ENCODE assay signal across 2 cellular contexts in the genomic region with DNA sequence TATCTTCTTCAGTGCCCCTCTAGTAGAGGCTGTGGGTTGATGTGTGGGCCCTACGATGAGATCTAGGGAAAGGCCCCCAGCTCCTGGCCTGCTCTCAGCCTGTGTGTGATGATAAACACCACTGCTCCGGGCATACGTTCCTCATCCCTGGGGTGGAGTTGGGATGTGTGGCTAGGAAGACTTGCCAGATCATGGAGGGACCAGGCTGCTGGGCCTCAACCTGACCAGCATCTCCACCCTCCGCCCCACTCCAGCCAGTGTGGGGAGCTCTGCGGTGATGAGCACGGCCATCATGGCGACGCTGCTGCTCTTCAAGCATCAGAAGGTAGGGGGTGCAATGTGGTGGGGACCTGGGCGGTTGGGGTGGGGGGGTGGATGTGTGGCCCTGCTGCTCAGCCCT.
TF ChIP-seq lines count a peak whose summit lies in the region.

No MANE protein-coding gene starts in this region.

TF ChIP-seq in SK-N-SH treated with all-trans-retinoic acid at 6 μM for 48 hours, 23 proteins besides CTCF, POLR2A, EP300 and RAD21 (continued from another document):
- TF ChIP-seq, protein P1, sequence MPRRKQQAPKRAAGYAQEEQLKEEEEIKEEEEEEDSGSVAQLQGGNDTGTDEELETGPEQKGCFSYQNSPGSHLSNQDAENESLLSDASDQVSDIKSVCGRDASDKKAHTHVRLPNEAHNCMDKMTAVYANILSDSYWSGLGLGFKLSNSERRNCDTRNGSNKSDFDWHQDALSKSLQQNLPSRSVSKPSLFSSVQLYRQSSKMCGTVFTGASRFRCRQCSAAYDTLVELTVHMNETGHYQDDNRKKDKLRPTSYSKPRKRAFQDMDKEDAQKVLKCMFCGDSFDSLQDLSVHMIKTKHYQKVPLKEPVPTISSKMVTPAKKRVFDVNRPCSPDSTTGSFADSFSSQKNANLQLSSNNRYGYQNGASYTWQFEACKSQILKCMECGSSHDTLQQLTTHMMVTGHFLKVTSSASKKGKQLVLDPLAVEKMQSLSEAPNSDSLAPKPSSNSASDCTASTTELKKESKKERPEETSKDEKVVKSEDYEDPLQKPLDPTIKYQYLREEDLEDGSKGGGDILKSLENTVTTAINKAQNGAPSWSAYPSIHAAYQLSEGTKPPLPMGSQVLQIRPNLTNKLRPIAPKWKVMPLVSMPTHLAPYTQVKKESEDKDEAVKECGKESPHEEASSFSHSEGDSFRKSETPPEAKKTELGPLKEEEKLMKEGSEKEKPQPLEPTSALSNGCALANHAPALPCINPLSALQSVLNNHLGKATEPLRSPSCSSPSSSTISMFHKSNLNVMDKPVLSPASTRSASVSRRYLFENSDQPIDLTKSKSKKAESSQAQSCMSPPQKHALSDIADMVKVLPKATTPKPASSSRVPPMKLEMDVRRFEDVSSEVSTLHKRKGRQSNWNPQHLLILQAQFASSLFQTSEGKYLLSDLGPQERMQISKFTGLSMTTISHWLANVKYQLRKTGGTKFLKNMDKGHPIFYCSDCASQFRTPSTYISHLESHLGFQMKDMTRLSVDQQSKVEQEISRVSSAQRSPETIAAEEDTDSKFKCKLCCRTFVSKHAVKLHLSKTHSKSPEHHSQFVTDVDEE (CRISPR knock-in tag; IDR thresholded peaks at IDR 0.05), result no peak
- TF ChIP-seq RARB (CRISPR knock-in tag; IDR thresholded peaks at IDR 0.05) (no peak), ISL1 (CRISPR knock-in tag; IDR thresholded peaks at IDR 0.05) (no peak), TCF4 (CRISPR knock-in tag; IDR thresholded peaks at IDR 0.05; ENCODE audit: borderline replicate concordance) (no peak), BACH2 (CRISPR knock-in tag; IDR thresholded peaks at IDR 0.05; ENCODE audit: borderline replicate concordance) (no peak), ZNF565 (CRISPR knock-in tag; conservative IDR thresholded peaks at IDR 0.05; ENCODE audit: low read depth) (no peak)
- TF ChIP-seq, protein P2, sequence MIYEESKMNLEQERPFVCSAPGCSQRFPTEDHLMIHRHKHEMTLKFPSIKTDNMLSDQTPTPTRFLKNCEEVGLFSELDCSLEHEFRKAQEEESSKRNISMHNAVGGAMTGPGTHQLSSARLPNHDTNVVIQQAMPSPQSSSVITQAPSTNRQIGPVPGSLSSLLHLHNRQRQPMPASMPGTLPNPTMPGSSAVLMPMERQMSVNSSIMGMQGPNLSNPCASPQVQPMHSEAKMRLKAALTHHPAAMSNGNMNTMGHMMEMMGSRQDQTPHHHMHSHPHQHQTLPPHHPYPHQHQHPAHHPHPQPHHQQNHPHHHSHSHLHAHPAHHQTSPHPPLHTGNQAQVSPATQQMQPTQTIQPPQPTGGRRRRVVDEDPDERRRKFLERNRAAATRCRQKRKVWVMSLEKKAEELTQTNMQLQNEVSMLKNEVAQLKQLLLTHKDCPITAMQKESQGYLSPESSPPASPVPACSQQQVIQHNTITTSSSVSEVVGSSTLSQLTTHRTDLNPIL (CRISPR knock-in tag; IDR thresholded peaks at IDR 0.05; ENCODE audit: low read depth), result no peak
- TF ChIP-seq, protein P3, sequence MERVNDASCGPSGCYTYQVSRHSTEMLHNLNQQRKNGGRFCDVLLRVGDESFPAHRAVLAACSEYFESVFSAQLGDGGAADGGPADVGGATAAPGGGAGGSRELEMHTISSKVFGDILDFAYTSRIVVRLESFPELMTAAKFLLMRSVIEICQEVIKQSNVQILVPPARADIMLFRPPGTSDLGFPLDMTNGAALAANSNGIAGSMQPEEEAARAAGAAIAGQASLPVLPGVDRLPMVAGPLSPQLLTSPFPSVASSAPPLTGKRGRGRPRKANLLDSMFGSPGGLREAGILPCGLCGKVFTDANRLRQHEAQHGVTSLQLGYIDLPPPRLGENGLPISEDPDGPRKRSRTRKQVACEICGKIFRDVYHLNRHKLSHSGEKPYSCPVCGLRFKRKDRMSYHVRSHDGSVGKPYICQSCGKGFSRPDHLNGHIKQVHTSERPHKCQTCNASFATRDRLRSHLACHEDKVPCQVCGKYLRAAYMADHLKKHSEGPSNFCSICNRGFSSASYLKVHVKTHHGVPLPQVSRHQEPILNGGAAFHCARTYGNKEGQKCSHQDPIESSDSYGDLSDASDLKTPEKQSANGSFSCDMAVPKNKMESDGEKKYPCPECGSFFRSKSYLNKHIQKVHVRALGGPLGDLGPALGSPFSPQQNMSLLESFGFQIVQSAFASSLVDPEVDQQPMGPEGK (CRISPR knock-in tag; IDR thresholded peaks at IDR 0.05; ENCODE audit: borderline replicate concordance), result no peak
- TF ChIP-seq, protein P4, sequence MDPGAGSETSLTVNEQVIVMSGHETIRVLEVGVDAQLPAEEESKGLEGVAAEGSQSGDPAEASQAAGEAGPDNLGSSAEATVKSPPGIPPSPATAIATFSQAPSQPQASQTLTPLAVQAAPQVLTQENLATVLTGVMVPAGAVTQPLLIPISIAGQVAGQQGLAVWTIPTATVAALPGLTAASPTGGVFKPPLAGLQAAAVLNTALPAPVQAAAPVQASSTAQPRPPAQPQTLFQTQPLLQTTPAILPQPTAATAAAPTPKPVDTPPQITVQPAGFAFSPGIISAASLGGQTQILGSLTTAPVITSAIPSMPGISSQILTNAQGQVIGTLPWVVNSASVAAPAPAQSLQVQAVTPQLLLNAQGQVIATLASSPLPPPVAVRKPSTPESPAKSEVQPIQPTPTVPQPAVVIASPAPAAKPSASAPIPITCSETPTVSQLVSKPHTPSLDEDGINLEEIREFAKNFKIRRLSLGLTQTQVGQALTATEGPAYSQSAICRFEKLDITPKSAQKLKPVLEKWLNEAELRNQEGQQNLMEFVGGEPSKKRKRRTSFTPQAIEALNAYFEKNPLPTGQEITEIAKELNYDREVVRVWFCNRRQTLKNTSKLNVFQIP (CRISPR knock-in tag; IDR thresholded peaks at IDR 0.05; ENCODE audit: borderline replicate concordance, low read depth), result no peak
- TF ChIP-seq, protein P5, sequence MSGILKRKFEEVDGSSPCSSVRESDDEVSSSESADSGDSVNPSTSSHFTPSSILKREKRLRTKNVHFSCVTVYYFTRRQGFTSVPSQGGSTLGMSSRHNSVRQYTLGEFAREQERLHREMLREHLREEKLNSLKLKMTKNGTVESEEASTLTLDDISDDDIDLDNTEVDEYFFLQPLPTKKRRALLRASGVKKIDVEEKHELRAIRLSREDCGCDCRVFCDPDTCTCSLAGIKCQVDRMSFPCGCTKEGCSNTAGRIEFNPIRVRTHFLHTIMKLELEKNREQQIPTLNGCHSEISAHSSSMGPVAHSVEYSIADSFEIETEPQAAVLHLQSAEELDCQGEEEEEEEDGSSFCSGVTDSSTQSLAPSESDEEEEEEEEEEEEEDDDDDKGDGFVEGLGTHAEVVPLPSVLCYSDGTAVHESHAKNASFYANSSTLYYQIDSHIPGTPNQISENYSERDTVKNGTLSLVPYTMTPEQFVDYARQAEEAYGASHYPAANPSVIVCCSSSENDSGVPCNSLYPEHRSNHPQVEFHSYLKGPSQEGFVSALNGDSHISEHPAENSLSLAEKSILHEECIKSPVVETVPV (CRISPR knock-in tag; IDR thresholded peaks at IDR 0.05), result no peak

TF ChIP-seq in HepG2, 621 proteins besides CTCF, POLR2A, EP300 and RAD21 (continued from another document):
- TF ChIP-seq, protein P6, sequence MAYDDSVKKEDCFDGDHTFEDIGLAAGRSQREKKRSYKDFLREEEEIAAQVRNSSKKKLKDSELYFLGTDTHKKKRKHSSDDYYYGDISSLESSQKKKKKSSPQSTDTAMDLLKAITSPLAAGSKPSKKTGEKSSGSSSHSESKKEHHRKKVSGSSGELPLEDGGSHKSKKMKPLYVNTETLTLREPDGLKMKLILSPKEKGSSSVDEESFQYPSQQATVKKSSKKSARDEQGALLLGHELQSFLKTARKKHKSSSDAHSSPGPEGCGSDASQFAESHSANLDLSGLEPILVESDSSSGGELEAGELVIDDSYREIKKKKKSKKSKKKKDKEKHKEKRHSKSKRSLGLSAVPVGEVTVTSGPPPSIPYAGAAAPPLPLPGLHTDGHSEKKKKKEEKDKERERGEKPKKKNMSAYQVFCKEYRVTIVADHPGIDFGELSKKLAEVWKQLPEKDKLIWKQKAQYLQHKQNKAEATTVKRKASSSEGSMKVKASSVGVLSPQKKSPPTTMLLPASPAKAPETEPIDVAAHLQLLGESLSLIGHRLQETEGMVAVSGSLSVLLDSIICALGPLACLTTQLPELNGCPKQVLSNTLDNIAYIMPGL (CRISPR knock-in tag; IDR thresholded peaks at IDR 0.05; ENCODE audit: borderline replicate concordance in 1 of 2, low read depth in 1 of 2), result no peak
- TF ChIP-seq, protein P7, sequence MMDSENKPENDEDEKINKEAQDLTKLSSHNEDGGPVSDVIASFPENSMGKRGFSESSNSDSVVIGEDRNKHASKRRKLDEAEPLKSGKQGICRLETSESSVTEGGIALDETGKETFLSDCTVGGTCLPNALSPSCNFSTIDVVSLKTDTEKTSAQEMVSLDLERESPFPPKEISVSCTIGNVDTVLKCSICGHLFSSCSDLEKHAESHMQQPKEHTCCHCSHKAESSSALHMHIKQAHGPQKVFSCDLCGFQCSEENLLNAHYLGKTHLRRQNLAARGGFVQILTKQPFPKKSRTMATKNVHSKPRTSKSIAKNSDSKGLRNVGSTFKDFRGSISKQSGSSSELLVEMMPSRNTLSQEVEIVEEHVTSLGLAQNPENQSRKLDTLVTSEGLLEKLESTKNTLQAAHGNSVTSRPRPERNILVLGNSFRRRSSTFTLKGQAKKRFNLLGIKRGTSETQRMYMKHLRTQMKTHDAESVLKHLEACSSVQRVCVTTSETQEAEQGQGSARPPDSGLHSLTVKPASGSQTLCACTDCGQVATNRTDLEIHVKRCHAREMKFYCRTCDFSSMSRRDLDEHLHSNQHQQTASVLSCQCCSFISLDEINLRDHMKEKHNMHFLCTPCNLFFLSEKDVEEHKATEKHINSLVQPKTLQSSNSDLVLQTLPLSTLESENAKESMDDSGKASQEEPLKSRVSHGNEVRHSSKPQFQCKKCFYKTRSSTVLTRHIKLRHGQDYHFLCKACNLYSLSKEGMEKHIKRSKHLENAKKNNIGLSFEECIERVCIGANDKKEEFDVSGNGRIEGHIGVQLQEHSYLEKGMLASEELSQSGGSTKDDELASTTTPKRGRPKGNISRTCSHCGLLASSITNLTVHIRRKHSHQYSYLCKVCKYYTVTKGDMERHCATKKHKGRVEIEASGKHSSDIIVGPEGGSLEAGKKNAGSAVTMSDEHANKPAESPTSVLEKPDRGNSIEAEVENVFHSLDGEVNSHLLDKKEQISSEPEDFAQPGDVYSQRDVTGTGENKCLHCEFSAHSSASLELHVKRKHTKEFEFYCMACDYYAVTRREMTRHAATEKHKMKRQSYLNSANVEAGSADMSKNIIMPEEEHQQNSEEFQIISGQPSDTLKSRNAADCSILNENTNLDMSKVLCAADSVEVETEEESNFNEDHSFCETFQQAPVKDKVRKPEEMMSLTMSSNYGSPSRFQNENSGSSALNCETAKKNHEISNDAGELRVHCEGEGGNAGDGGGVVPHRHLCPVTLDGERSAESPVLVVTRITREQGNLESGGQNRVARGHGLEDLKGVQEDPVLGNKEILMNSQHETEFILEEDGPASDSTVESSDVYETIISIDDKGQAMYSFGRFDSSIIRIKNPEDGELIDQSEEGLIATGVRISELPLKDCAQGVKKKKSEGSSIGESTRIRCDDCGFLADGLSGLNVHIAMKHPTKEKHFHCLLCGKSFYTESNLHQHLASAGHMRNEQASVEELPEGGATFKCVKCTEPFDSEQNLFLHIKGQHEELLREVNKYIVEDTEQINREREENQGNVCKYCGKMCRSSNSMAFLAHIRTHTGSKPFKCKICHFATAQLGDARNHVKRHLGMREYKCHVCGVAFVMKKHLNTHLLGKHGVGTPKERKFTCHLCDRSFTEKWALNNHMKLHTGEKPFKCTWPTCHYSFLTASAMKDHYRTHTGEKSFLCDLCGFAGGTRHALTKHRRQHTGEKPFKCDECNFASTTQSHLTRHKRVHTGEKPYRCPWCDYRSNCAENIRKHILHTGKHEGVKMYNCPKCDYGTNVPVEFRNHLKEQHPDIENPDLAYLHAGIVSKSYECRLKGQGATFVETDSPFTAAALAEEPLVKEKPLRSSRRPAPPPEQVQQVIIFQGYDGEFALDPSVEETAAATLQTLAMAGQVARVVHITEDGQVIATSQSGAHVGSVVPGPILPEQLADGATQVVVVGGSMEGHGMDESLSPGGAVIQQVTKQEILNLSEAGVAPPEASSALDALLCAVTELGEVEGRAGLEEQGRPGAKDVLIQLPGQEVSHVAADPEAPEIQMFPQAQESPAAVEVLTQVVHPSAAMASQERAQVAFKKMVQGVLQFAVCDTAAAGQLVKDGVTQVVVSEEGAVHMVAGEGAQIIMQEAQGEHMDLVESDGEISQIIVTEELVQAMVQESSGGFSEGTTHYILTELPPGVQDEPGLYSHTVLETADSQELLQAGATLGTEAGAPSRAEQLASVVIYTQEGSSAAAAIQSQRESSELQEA (CRISPR knock-in tag; IDR thresholded peaks at IDR 0.05; ENCODE audit: not compliant biosample characterization), result no peak
- TF ChIP-seq, protein P8, sequence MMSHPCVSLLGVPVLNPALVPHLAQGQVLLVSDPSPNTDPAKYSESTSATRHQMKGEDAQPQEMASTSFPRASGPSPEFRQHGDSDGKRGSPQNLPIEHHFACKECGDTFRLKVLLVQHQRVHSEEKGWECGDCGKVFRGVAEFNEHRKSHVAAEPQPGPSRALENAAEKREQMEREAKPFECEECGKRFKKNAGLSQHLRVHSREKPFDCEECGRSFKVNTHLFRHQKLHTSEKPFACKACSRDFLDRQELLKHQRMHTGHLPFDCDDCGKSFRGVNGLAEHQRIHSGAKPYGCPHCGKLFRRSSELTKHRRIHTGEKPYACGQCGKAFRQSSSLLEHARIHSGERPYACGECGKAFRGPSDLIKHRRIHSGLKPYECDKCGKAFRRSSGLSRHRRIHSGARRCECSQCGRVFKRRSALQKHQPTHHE (CRISPR knock-in tag; IDR thresholded peaks at IDR 0.05; ENCODE audit: borderline replicate concordance), result no peak
- no peak for TF ChIP-seq ZNF761 (CRISPR knock-in tag; conservative IDR thresholded peaks at IDR 0.05)
